In the genomic region with DNA sequence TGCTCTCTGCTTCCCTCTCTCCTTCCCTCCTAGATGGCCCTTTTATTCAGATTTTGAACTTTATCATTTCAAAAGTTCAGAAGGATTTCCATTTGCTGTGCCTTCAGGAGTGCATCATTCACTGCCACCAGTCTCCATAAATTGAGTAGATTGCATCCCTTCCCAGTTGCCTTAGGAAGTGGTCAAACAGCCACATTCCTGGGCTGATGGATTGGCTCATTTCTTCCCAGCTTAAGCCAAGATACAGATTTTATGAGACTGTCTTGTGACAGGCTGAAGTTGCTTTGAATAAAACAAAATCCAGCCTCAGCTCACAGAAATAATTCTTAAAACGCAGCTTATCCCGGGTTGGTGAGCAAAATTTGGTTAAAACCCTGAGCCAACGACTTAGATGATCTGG, we compare ENCODE assay signal across 19 cellular contexts. TPM values are rescaled to one million over a fixed set of nuclear protein-coding genes. Genes with fewer than 3 reads are reported as not detected.
A peak's percentile ranks its signal among the peaks of the same experiment; 100 is the strongest.
DNase-seq lines count a peak whose midpoint lies in the region; FAIRE-seq and TF ChIP-seq lines count a peak whose summit lies in the region.
"Had no signal": no experiment of that assay in that cellular context is flagged by ENCODE, and none has a peak within 500 bp of the region (broad histone marks: within the 10 kb centered on the region; RNA-seq: fewer than 3 reads in every experiment).

No MANE protein-coding gene starts in this region.

- no peak for FAIRE-seq in frontal cortex (lab: Jason Lieb, UNC)

- TF ChIP-seq CTCF in nephron progenitor cell (IDR thresholded peaks at IDR 0.05): no peak

- H3K36me3 Mint-ChIP-seq in nephron progenitor cell (ENCODE audit: low read depth): peaks cover 32% of the 10 kb centered on the region
- H3K36me3 Mint-ChIP-seq in T-helper 2 cell treated with Interferon-gamma antibody and Interleukin-4, amounts not matched to agents 5 μg/mL and 100 μg/mL, for 36 hours (ENCODE audit: low read depth): peaks cover 5% of the 10 kb centered on the region
- H3K36me3 Mint-ChIP-seq: immature natural killer cell, T-cell had no signal

- H3K27ac Mint-ChIP-seq in nephron progenitor cell: peak overlapping the region; percentile 84
- H3K27ac Mint-ChIP-seq in T-helper 2 cell treated with Interferon-gamma antibody and Interleukin-4, amounts not matched to agents 5 μg/mL and 100 μg/mL, for 36 hours: no peak overlapping the region
- H3K27ac Mint-ChIP-seq: activated T-helper 2 cell treated with anti-CD3 and anti-CD28 coated beads, Interferon-gamma antibody, Interleukin-2, Interleukin-4, amounts not matched to agents 10 μg/mL and 5 μg/mL and 100 μg/mL, durations not matched to agents 14 hours and 24 hours and 36 hours; immature natural killer cell; T-cell had no signal

- no peak overlapping the region for H3K4me3 Mint-ChIP-seq in nephron progenitor cell
- H3K4me3 Mint-ChIP-seq in T-helper 2 cell treated with Interferon-gamma antibody and Interleukin-4, amounts not matched to agents 5 μg/mL and 100 μg/mL, for 36 hours: no peak overlapping the region
- H3K4me3 Mint-ChIP-seq: immature natural killer cell, neural crest cell, T-cell had no signal

- H3K9me3 Mint-ChIP-seq in nephron progenitor cell: no peaks in the 10 kb centered on the region
- no peaks in the 10 kb centered on the region for H3K9me3 Mint-ChIP-seq in T-helper 2 cell treated with Interferon-gamma antibody and Interleukin-4, amounts not matched to agents 5 μg/mL and 100 μg/mL, for 36 hours
- H3K9me3 Mint-ChIP-seq: activated T-helper 2 cell treated with anti-CD3 and anti-CD28 coated beads, Interferon-gamma antibody, Interleukin-2, Interleukin-4, amounts not matched to agents 10 μg/mL and 5 μg/mL and 100 μg/mL, durations not matched to agents 14 hours and 24 hours and 36 hours; neural crest cell; T-cell had no signal

- peak; percentile 75 for DNase-seq in A172 (ENCODE audit: low spot score)
- peak; percentile 88 for DNase-seq in M059J (ENCODE audit: low read depth)
- DNase-seq in fibroblast of gingiva (ENCODE audit: low read depth): peak; percentile 48
- DNase-seq in nephron progenitor cell: no peak
- DNase-seq in GM19240 (ENCODE audit: insufficient read length, low spot score): no peak
- no peak for DNase-seq in GDM1 (lab: John Stamatoyannopoulos, UW)
- DNase-seq in frontal cortex (ENCODE audit: low spot score in 2 of 2): no peak
- DNase-seq in T-helper 2 cell treated with Interferon-gamma antibody and Interleukin-4, amounts not matched to agents 5 μg/mL and 100 μg/mL, for 36 hours (ENCODE audit: low spot score): no peak
- DNase-seq: 8988T; central memory CD4-positive, alpha-beta T cell; DMS53; glutamatergic neuron; immature natural killer cell; KG1; NCI-H1092; T-cell; WERI-Rb-1 had no signal

- no peaks in the 10 kb centered on the region for H3K27me3 Mint-ChIP-seq in nephron progenitor cell (ENCODE audit: low read depth, poor library complexity)
- peaks cover 22% of the 10 kb centered on the region for H3K27me3 Mint-ChIP-seq in T-helper 2 cell treated with Interferon-gamma antibody and Interleukin-4, amounts not matched to agents 5 μg/mL and 100 μg/mL, for 36 hours (ENCODE audit: low read depth)

- peaks cover 86% of the 10 kb centered on the region for H3K4me1 Mint-ChIP-seq in nephron progenitor cell
- peaks cover 5% of the 10 kb centered on the region for H3K4me1 Mint-ChIP-seq in T-helper 2 cell treated with Interferon-gamma antibody and Interleukin-4, amounts not matched to agents 5 μg/mL and 100 μg/mL, for 36 hours (ENCODE audit: low read depth)
- H3K4me1 Mint-ChIP-seq: immature natural killer cell had no signal

RNA-seq across cellular contexts. Expression of a gene that starts 9.8 kb away (rescaled TPM):
- 5.4 and 10.2 TPM in 2 replicates for total RNA-seq in A172 (2014; rRNA removed; shearing (Covaris generic))
- 62.0 and 84.6 TPM in 2 replicates for total RNA-seq in M059J (2014; rRNA removed; shearing (Covaris generic))
- 26.1 TPM for total RNA-seq in frontal cortex

Comparison
In these comparisons a context has a peak if more than half of its experiments do, and no peak if none do; other contexts are left out.
1. DNase-seq: peak in A172 (single experiment), M059J (single experiment) and fibroblast of gingiva (single experiment); none in nephron progenitor cell (single experiment), GM19240 (single experiment), GDM1 (single experiment), frontal cortex (0 of 2) and T-helper 2 cell treated with Interferon-gamma antibody and Interleukin-4, amounts not matched to agents 5 μg/mL and 100 μg/mL, for 36 hours (single experiment).